19 cellular contexts compared by ENCODE assay signal in genomic region chr7:92546856-92547497, GRCh38. TPM values are rescaled to one million over a fixed set of nuclear protein-coding genes. Genes with fewer than 3 reads are reported as not detected.
DNase-seq lines count a peak whose midpoint lies in the region; ATAC-seq and TF ChIP-seq lines count a peak whose summit lies in the region.
"Had no signal": no experiment of that assay in that cellular context is flagged by ENCODE, and none has a peak within 500 bp of the region (broad histone marks: within the 10 kb centered on the region; RNA-seq: fewer than 3 reads in every experiment).

No MANE protein-coding gene starts in this region.

- H3K36me3 ChIP-seq in Panc1 (ENCODE audit: control insufficient read depth, insufficient read depth, low read length) (no peaks in the 10 kb centered on the region), left ventricle myocardium inferior (no peaks in the 10 kb centered on the region), neuronal stem cell (replicated peaks in 1 of 2; ENCODE audit: control insufficient read depth in 2 of 2, insufficient read depth in 2 of 2, low read length in 2 of 2) (no peaks in the 10 kb centered on the region), colonic mucosa (no peaks in the 10 kb centered on the region)
- H3K36me3 ChIP-seq: BLaER1 treated with 17β-estradiol and CSF1 and Interleukin-3, amounts not matched to agents 10 nM and 100 nM had no signal

- peak overlapping the region; percentile 43 for H3K23ac ChIP-seq in neuronal stem cell (ENCODE audit: low read depth, low read length, poor library complexity)

- H3K27me3 ChIP-seq in Panc1 (ENCODE audit: control insufficient read depth, insufficient read depth, low read length) (no peaks in the 10 kb centered on the region), left ventricle myocardium inferior (ENCODE audit: low read depth) (no peaks in the 10 kb centered on the region), neuronal stem cell (ENCODE audit: control insufficient read depth in 3 of 3, insufficient read depth in 3 of 3, low read depth in 1 of 3, low read length in 3 of 3) (no peaks in the 10 kb centered on the region), colonic mucosa (no peaks in the 10 kb centered on the region)
- H3K27me3 ChIP-seq: BLaER1 treated with 17β-estradiol and CSF1 and Interleukin-3, amounts not matched to agents 10 nM and 100 nM had no signal

- no peak overlapping the region for H3K9ac ChIP-seq in neuronal stem cell (ENCODE audit: low read depth, low read length, poor library complexity)
- no peak overlapping the region for H3K9ac ChIP-seq in colonic mucosa (ENCODE audit: low read depth in 2 of 2, low read length in 2 of 2)
- H3K9ac ChIP-seq: BLaER1 treated with 17β-estradiol and CSF1 and Interleukin-3, amounts not matched to agents 10 nM and 100 nM had no signal

- no peak overlapping the region for H4K91ac ChIP-seq in neuronal stem cell (ENCODE audit: low read depth, low read length, poor library complexity)

- H3K9me3 ChIP-seq in Panc1 (ENCODE audit: control insufficient read depth, insufficient read depth, low read depth, low read length) (no peaks in the 10 kb centered on the region), left ventricle myocardium inferior (replicated peaks) (no peaks in the 10 kb centered on the region), neuronal stem cell (replicated peaks in 1 of 2; ENCODE audit: control insufficient read depth in 2 of 2, insufficient read depth in 1 of 2, low read depth in 1 of 2, low read length in 2 of 2) (no peaks in the 10 kb centered on the region), colonic mucosa (no peaks in the 10 kb centered on the region)

- no peak overlapping the region for H2BK120ac ChIP-seq in neuronal stem cell (ENCODE audit: low read depth, low read length)

- H3K4me3 ChIP-seq in Panc1 (ENCODE audit: low read depth in 2 of 2, low read length in 2 of 2) (no peak overlapping the region), left ventricle myocardium inferior (no peak overlapping the region), neuronal stem cell (ENCODE audit: low read length in 2 of 2) (no peak overlapping the region), colonic mucosa (no peak overlapping the region)
- H3K4me3 ChIP-seq: A549; BLaER1 treated with 17β-estradiol and CSF1 and Interleukin-3, amounts not matched to agents 10 nM and 100 nM had no signal

- H3K4me1 ChIP-seq in Panc1 (ENCODE audit: control insufficient read depth, insufficient read depth, low read length), result no peaks in the 10 kb centered on the region
- H3K4me1 ChIP-seq in left ventricle myocardium inferior, result peaks cover 34% of the 10 kb centered on the region
- H3K4me1 ChIP-seq in neuronal stem cell (ENCODE audit: control insufficient read depth in 2 of 2, insufficient read depth in 1 of 2, low read depth in 1 of 2, low read length in 2 of 2), result no peaks in the 10 kb centered on the region
- H3K4me1 ChIP-seq in colonic mucosa, result no peaks in the 10 kb centered on the region
- H3K4me1 ChIP-seq: A549; BLaER1 treated with 17β-estradiol and CSF1 and Interleukin-3, amounts not matched to agents 10 nM and 100 nM had no signal

- H3K27ac ChIP-seq in Panc1 (ENCODE audit: low read length) (no peak overlapping the region), left ventricle myocardium inferior (replicated peaks) (peak overlapping the region; percentile 66), neuronal stem cell (replicated peaks; ENCODE audit: low read length) (no peak overlapping the region), colonic mucosa (no peak overlapping the region)
- H3K27ac ChIP-seq: A549; BLaER1 treated with 17β-estradiol and CSF1 and Interleukin-3, amounts not matched to agents 10 nM and 100 nM; HL-60 had no signal

- DNase-seq in Right ventricle myocardium inferior (ENCODE audit: missing footprints) (peak; percentile 67), cardiac septum (ENCODE audit: low spot score) (no peak), Panc1 (ENCODE audit: low read depth, low spot score) (no peak), left ventricle myocardium inferior (no peak), neuronal stem cell (ENCODE audit: low spot score) (no peak), COR-L47 (lab: John Stamatoyannopoulos, UW) (no peak), colonic mucosa (no peak), activated gamma-delta T cell treated with Interleukin-2 at 50 U/mL for 16 hours (no peak)
- DNase-seq: AML-193; CD4-positive, alpha-beta T cell; Karpas-422; NCI-H1105 treated with DMSO at 0.1 percent for 48 hours; NCI-H2029 treated with DMSO at 0.1 percent for 48 hours; NCI-H748 treated with DMSO at 0.1 percent for 48 hours; NK-92 treated with Interleukin-12 subunit alpha and Interleukin-12 subunit beta, amount 100 ng/mL, for 24 hours; PC-3 had no signal

- H2AK5ac ChIP-seq in neuronal stem cell (ENCODE audit: low read depth, low read length), result no peak overlapping the region

- POLR2A ChIA-PET in Panc1 (lab: Charles Lee), result interaction anchor here (0.7 kb wide), 1 partner anchor 54 kb away, joined by 3 read pairs; no protein-coding TSS in a partner anchor

- intact Hi-C loops in Right ventricle myocardium inferior (cut with DNase I) (no loop called here), cardiac septum (cut with DNase I) (no loop called here), Panc1 (cut with micrococcal nuclease; ENCODE audit: unreplicated experiment) (no loop called here), left ventricle myocardium inferior (cut with micrococcal nuclease) (no loop called here), colonic mucosa (cut with DNase I) (no loop called here)

- CTCF ChIA-PET in Panc1 (lab: Charles Lee), result no interaction called here

- ATAC-seq in Right ventricle myocardium inferior, result peak; percentile 44
- ATAC-seq in Panc1, result peak; percentile 42; the same call in 1 of the 2 replicates

- peak overlapping the region; percentile 17 for H4K8ac ChIP-seq in neuronal stem cell (ENCODE audit: low read depth, low read length)

- no peaks in the 10 kb centered on the region for H3K79me1 ChIP-seq in neuronal stem cell (ENCODE audit: low read depth, low read length)

- WGBS in neuronal stem cell (ENCODE audit: extremely low coverage in 2 of 2, insufficient read length in 2 of 2, insufficient replicate concordance in 1 of 2), 2 donors, result no CpG with 5 or more reads among the region's 17 CpGs

- no peak overlapping the region for H3K4me2 ChIP-seq in neuronal stem cell (ENCODE audit: insufficient read depth, low read length, poor library complexity, severe bottlenecking)
- H3K4me2 ChIP-seq: A549; BLaER1 treated with 17β-estradiol and CSF1 and Interleukin-3, amounts not matched to agents 10 nM and 100 nM had no signal

- in situ Hi-C loops in Panc1 (cut with HindIII; ENCODE audit: low pct_unique_long_range_greater_than_20kb, low sequenced_read_pairs), result no loop called here

- H2AFZ ChIP-seq in neuronal stem cell (ENCODE audit: low read length), result no peak overlapping the region

- H2BK5ac ChIP-seq in neuronal stem cell (ENCODE audit: low read length), result peak overlapping the region; percentile 53

- no peak overlapping the region for H3K4ac ChIP-seq in neuronal stem cell (ENCODE audit: low read length)

- H2BK12ac ChIP-seq in neuronal stem cell (ENCODE audit: low read length), result no peak overlapping the region

- BruUV-seq in Panc1 (replicated peaks; lab: Mats Ljungman, UMichigan), result no TSS peak

- peak overlapping the region; percentile 13 for H3K18ac ChIP-seq in neuronal stem cell (ENCODE audit: low read length)

- H2BK15ac ChIP-seq in neuronal stem cell (ENCODE audit: low read length), result no peak overlapping the region

- TF ChIP-seq CTCF in Panc1 (IDR thresholded peaks at IDR 0.05) (no peak), left ventricle myocardium inferior (IDR thresholded peaks at IDR 0.05; ENCODE audit: borderline replicate concordance) (no peak), colonic mucosa (IDR thresholded peaks at IDR 0.05) (no peak)

- H3K14ac ChIP-seq in neuronal stem cell (ENCODE audit: low read length), result peak overlapping the region; percentile 82

RNA-seq across cellular contexts. Expression of gene RBM48, which starts 18.4 kb away (rescaled TPM):
- 11.8 TPM for total RNA-seq in Right ventricle myocardium inferior
- total RNA-seq in cardiac septum, result 9.7 TPM
- 10.1 TPM for total RNA-seq in Panc1 (2021; ENCODE audit: unreplicated experiment)
- polyA plus RNA-seq in Panc1 (2012; ENCODE audit: insufficient read length), result 3.9 TPM
- total RNA-seq in left ventricle myocardium inferior, result 14.1 TPM
- 12.2 TPM for polyA plus RNA-seq in neuronal stem cell (2013, experiment 1 of 2)
- 13.1 TPM for polyA plus RNA-seq in neuronal stem cell (2013, experiment 2 of 2)
- 10 to 100 TPM in 1 of 2 donors, 1 to 10 TPM in 1; 9.2 to 10.2 TPM for total RNA-seq in colonic mucosa

RNA-seq across cellular contexts. Expression of gene PEX1, which starts 18.7 kb away (rescaled TPM):
- total RNA-seq in Right ventricle myocardium inferior, result 10.4 TPM
- 13.9 TPM for total RNA-seq in cardiac septum
- total RNA-seq in Panc1 (2021; ENCODE audit: unreplicated experiment), result 13.9 TPM
- polyA plus RNA-seq in Panc1 (2012; ENCODE audit: insufficient read length), result 7.8 TPM
- 13.8 TPM for total RNA-seq in left ventricle myocardium inferior
- 22.6 TPM for polyA plus RNA-seq in neuronal stem cell (2013, experiment 1 of 2)
- 21.8 TPM for polyA plus RNA-seq in neuronal stem cell (2013, experiment 2 of 2)
- 10 to 100 TPM; 18.4 to 20.6 TPM for total RNA-seq in colonic mucosa

RNA-seq across cellular contexts. Expression of gene FAM133B, which starts 43.2 kb away (rescaled TPM):
- total RNA-seq in Right ventricle myocardium inferior (14.3 TPM), cardiac septum (11.9 TPM), Panc1 (2021; ENCODE audit: unreplicated experiment) (27.7 TPM), left ventricle myocardium inferior (13.6 TPM), colonic mucosa (10 to 100 TPM; 17.2 to 18.2 TPM)
- 20.2 TPM for polyA plus RNA-seq in Panc1 (2012; ENCODE audit: insufficient read length)
- polyA plus RNA-seq in neuronal stem cell (2013, experiment 1 of 2), result 91.8 TPM
- polyA plus RNA-seq in neuronal stem cell (2013, experiment 2 of 2), result 97.5 TPM
